ENCODE assay signal across 1 cellular context in the genomic region with DNA sequence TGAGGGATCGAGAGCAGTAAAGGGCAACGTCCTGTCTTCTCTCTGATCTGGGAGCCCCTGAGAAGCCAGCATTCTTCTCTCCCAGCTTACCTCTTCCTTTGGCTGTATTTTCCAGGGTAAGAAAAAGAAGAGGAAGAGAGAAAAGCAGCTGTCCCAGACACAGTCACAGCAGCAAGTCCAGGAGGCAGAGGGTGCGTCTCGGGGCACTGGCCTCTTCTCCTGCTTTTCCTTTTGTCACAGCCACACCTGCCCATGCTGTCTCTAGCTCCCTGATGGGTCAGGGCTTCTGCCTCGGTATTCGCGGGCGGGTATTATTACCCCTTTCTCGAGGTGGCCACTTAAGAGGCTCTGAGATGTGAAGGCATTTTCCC.
TF ChIP-seq lines count a peak whose summit lies in the region.

No MANE protein-coding gene starts in this region.

TF ChIP-seq in GM23338, 12 proteins besides CTCF, POLR2A, EP300 and RAD21:
- TF ChIP-seq, protein P1, sequence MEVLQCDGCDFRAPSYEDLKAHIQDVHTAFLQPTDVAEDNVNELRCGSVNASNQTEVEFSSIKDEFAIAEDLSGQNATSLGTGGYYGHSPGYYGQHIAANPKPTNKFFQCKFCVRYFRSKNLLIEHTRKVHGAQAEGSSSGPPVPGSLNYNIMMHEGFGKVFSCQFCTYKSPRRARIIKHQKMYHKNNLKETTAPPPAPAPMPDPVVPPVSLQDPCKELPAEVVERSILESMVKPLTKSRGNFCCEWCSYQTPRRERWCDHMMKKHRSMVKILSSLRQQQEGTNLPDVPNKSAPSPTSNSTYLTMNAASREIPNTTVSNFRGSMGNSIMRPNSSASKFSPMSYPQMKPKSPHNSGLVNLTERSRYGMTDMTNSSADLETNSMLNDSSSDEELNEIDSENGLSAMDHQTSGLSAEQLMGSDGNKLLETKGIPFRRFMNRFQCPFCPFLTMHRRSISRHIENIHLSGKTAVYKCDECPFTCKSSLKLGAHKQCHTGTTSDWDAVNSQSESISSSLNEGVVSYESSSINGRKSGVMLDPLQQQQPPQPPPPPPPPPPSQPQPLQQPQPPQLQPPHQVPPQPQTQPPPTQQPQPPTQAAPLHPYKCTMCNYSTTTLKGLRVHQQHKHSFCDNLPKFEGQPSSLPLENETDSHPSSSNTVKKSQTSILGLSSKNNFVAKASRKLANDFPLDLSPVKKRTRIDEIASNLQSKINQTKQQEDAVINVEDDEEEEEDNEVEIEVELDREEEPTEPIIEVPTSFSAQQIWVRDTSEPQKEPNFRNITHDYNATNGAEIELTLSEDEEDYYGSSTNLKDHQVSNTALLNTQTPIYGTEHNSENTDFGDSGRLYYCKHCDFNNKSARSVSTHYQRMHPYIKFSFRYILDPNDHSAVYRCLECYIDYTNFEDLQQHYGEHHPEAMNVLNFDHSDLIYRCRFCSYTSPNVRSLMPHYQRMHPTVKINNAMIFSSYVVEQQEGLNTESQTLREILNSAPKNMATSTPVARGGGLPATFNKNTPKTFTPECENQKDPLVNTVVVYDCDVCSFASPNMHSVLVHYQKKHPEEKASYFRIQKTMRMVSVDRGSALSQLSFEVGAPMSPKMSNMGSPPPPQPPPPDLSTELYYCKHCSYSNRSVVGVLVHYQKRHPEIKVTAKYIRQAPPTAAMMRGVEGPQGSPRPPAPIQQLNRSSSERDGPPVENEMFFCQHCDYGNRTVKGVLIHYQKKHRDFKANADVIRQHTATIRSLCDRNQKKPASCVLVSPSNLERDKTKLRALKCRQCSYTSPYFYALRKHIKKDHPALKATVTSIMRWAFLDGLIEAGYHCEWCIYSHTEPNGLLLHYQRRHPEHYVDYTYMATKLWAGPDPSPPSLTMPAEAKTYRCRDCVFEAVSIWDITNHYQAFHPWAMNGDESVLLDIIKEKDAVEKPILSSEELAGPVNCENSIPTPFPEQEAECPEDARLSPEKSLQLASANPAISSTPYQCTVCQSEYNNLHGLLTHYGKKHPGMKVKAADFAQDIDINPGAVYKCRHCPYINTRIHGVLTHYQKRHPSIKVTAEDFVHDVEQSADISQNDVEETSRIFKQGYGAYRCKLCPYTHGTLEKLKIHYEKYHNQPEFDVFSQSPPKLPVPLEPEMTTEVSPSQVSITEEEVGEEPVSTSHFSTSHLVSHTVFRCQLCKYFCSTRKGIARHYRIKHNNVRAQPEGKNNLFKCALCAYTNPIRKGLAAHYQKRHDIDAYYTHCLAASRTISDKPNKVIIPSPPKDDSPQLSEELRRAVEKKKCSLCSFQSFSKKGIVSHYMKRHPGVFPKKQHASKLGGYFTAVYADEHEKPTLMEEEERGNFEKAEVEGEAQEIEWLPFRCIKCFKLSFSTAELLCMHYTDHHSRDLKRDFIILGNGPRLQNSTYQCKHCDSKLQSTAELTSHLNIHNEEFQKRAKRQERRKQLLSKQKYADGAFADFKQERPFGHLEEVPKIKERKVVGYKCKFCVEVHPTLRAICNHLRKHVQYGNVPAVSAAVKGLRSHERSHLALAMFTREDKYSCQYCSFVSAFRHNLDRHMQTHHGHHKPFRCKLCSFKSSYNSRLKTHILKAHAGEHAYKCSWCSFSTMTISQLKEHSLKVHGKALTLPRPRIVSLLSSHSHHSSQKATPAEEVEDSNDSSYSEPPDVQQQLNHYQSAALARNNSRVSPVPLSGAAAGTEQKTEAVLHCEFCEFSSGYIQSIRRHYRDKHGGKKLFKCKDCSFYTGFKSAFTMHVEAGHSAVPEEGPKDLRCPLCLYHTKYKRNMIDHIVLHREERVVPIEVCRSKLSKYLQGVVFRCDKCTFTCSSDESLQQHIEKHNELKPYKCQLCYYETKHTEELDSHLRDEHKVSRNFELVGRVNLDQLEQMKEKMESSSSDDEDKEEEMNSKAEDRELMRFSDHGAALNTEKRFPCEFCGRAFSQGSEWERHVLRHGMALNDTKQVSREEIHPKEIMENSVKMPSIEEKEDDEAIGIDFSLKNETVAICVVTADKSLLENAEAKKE (CRISPR knock-in tag; IDR thresholded peaks at IDR 0.05) = no peak
- no peak for TF ChIP-seq NANOG (IDR thresholded peaks at IDR 0.05; ENCODE audit: borderline replicate concordance)
TF ChIP-seq in GM23338: peak in this region for 0.
